In genomic region chr10:42618424-42618823, GRCh38 we compare ENCODE assay signal across 30 cellular contexts.
"Had no signal": no experiment of that assay in that cellular context is flagged by ENCODE, and none has a peak within 500 bp of the region (broad histone marks: within the 10 kb centered on the region; RNA-seq: fewer than 3 reads in every experiment).

No MANE protein-coding gene starts in this region.

- H3K27ac ChIP-seq: ascending aorta, breast epithelium, cardiac muscle cell, epithelial cell of prostate, heart left ventricle had no signal

- H3K27ac Mint-ChIP-seq: activated CD8-positive, alpha-beta T cell treated with anti-CD3 and anti-CD28 coated beads for 36 hours; activated naive CD4-positive, alpha-beta T cell treated with anti-CD3 and anti-CD28 coated beads for 36 hours; activated naive CD4-positive, alpha-beta T cell treated with anti-CD3 and anti-CD28 coated beads, Interleukin-2, amount 50 U/mL, for 24 hours; activated naive CD8-positive, alpha-beta T cell treated with anti-CD3 and anti-CD28 coated beads for 36 hours; activated naive CD8-positive, alpha-beta T cell treated with anti-CD3 and anti-CD28 coated beads, Interleukin-2, amount 50 U/mL, for 24 hours; activated T-helper 2 cell treated with anti-CD3 and anti-CD28 coated beads, Interferon-gamma antibody, Interleukin-2, Interleukin-4, amounts not matched to agents 10 μg/mL and 5 μg/mL and 100 μg/mL, durations not matched to agents 14 hours and 24 hours and 36 hours; brain had no signal

- H3K4me1 ChIP-seq: ascending aorta, breast epithelium, colonic mucosa, heart left ventricle had no signal

- H3K4me3 ChIP-seq: ascending aorta, breast epithelium, cardiac muscle cell, colonic mucosa, heart left ventricle had no signal

- H3K27me3 Mint-ChIP-seq: activated CD8-positive, alpha-beta T cell treated with anti-CD3 and anti-CD28 coated beads for 36 hours; activated naive CD4-positive, alpha-beta T cell treated with anti-CD3 and anti-CD28 coated beads, Interleukin-2, amount 50 U/mL, for 24 hours; activated naive CD8-positive, alpha-beta T cell treated with anti-CD3 and anti-CD28 coated beads for 36 hours; activated naive CD8-positive, alpha-beta T cell treated with anti-CD3 and anti-CD28 coated beads, Interleukin-2, amount 50 U/mL, for 24 hours; brain had no signal

- H3K36me3 ChIP-seq: breast epithelium, colonic mucosa had no signal

- H3K4me3 Mint-ChIP-seq: activated CD8-positive, alpha-beta T cell treated with anti-CD3 and anti-CD28 coated beads for 36 hours; activated naive CD4-positive, alpha-beta T cell treated with anti-CD3 and anti-CD28 coated beads for 36 hours; activated naive CD4-positive, alpha-beta T cell treated with anti-CD3 and anti-CD28 coated beads, Interleukin-2, amount 50 U/mL, for 24 hours; activated naive CD8-positive, alpha-beta T cell treated with anti-CD3 and anti-CD28 coated beads for 36 hours; activated naive CD8-positive, alpha-beta T cell treated with anti-CD3 and anti-CD28 coated beads, Interleukin-2, amount 50 U/mL, for 24 hours; activated T-cell treated with anti-CD3 and anti-CD28 coated beads, Interleukin-2, amount 50 U/mL, for 4 hours; brain had no signal

- H3K9me3 ChIP-seq: ascending aorta, breast epithelium, colonic mucosa, heart left ventricle had no signal

- H3K4me1 Mint-ChIP-seq: brain had no signal

- ATAC-seq: activated CD8-positive, alpha-beta T cell treated with anti-CD3 and anti-CD28 coated beads for 36 hours; activated naive CD8-positive, alpha-beta T cell treated with anti-CD3 and anti-CD28 coated beads, Interleukin-2, amount 50 U/mL, for 24 hours; activated T-cell treated with anti-CD3 and anti-CD28 coated beads, Interleukin-2, amount 50 U/mL, for 4 hours; heart left ventricle had no signal

- DNase-seq: activated CD4-positive, alpha-beta T cell treated with anti-CD3 and anti-CD28 coated beads for 4 hours; activated CD4-positive, alpha-beta T cell treated with anti-CD3 and anti-CD28 coated beads, Interleukin-2, amount 50 U/mL, for 1 hour; activated CD4-positive, alpha-beta T cell treated with anti-CD3 and anti-CD28 coated beads, Interleukin-2, amount 50 U/mL, for 48 hours; activated CD4-positive, CD25-positive, alpha-beta regulatory T cell; activated CD4-positive, CD25-positive, alpha-beta regulatory T cell treated with anti-CD3 and anti-CD28 coated beads, Interleukin-2, amount 50 U/mL, for 72 hours; activated CD8-positive, alpha-beta memory T cell treated with anti-CD3 and anti-CD28 coated beads for 24 hours; activated CD8-positive, alpha-beta T cell treated with anti-CD3 and anti-CD28 coated beads for 36 hours; activated effector memory CD4-positive, alpha-beta T cell treated with anti-CD3 and anti-CD28 coated beads, Interleukin-2, amount 50 U/mL, for 16 hours; activated naive CD4-positive, alpha-beta T cell treated with anti-CD3 and anti-CD28 coated beads for 36 hours; activated naive CD8-positive, alpha-beta T cell treated with anti-CD3 and anti-CD28 coated beads for 36 hours; activated naive CD8-positive, alpha-beta T cell treated with anti-CD3 and anti-CD28 coated beads, Interleukin-2, amount 50 U/mL, for 24 hours; activated T-cell treated with anti-CD3 and anti-CD28 coated beads, Interleukin-2, amount 50 U/mL, for 4 hours; central memory CD4-positive, alpha-beta T cell; cerebellar nuclear complex; colonic mucosa; effector CD8-positive, alpha-beta T cell; foreskin fibroblast; heart left ventricle; hypothalamus; T-helper 2 cell had no signal

- H3K9me3 Mint-ChIP-seq: activated CD8-positive, alpha-beta T cell treated with anti-CD3 and anti-CD28 coated beads for 36 hours; activated naive CD4-positive, alpha-beta T cell treated with anti-CD3 and anti-CD28 coated beads for 36 hours; activated naive CD4-positive, alpha-beta T cell treated with anti-CD3 and anti-CD28 coated beads, Interleukin-2, amount 50 U/mL, for 24 hours; activated T-cell treated with anti-CD3 and anti-CD28 coated beads, Interleukin-2, amount 50 U/mL, for 4 hours; brain had no signal

- FAIRE-seq: endometrium, endothelial cell of umbilical vein, frontal cortex had no signal

- H3K27me3 ChIP-seq: ascending aorta, breast epithelium, cardiac muscle cell, colonic mucosa, heart left ventricle had no signal
